13 cellular contexts compared by ENCODE assay signal in the genomic region with DNA sequence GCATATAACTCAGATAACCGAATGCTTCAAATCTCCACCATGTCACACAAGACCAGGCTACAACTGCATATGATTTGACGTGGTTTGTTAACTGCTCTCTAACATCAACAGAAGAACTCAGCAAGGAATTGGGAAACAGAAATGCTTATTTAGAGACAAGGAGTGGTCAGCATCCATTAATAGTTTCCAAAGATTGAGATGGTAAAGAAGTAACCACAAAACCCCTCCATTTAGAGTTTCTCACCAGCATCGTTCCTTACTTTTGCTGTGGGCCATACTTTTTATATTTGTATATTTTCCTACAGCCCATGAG. TPM values are rescaled to one million over a fixed set of nuclear protein-coding genes. Genes with fewer than 3 reads are reported as not detected.
A peak's percentile ranks its signal among the peaks of the same experiment; 100 is the strongest.
DNase-seq lines count a peak whose midpoint lies in the region; ATAC-seq, FAIRE-seq and TF ChIP-seq lines count a peak whose summit lies in the region.
"Had no signal": no experiment of that assay in that cellular context is flagged by ENCODE, and none has a peak within 500 bp of the region (broad histone marks: within the 10 kb centered on the region; RNA-seq: fewer than 3 reads in every experiment).

No MANE protein-coding gene starts in this region.

- WGBS in spleen, 5 donors, result 51 to 70% (median 52%) methylated on average over 3 of the region's 3 CpGs

- H3K27me3 ChIP-seq in astrocyte (ENCODE audit: insufficient read depth, low read length) (no peaks in the 10 kb centered on the region), left lung (no peaks in the 10 kb centered on the region), spleen (replicated peaks in 1 of 7) (no peaks in the 10 kb centered on the region)

- H3K4me3 ChIP-seq in astrocyte (ENCODE audit: insufficient read depth, low read depth, low read length), result no peak overlapping the region
- no peak overlapping the region for H3K4me3 ChIP-seq in left lung
- H3K4me3 ChIP-seq in spleen, result no peak overlapping the region

- TF ChIP-seq POLR2A in spleen (IDR thresholded peaks at IDR 0.05), result no peak

- H2AFZ ChIP-seq in astrocyte (ENCODE audit: low read depth, low read length), result no peak overlapping the region

- TF ChIP-seq CTCF in HFFc6 (IDR thresholded peaks at IDR 0.05), result no peak
- TF ChIP-seq CTCF in astrocyte (IDR thresholded peaks at IDR 0.05; ENCODE audit: insufficient read depth, low read depth, low read length), result no peak
- TF ChIP-seq CTCF in left lung (IDR thresholded peaks at IDR 0.05), result no peak
- no peak for TF ChIP-seq CTCF in spleen (IDR thresholded peaks at IDR 0.05 in 8 of 11, conservative IDR thresholded peaks at IDR 0.05 in 3 of 11)
- no peak for TF ChIP-seq CTCF in glutamatergic neuron (IDR thresholded peaks at IDR 0.05; ENCODE audit: partially characterized antibody, unreplicated experiment)

- peaks cover 54% of the 10 kb centered on the region for H3K4me1 ChIP-seq in astrocyte (ENCODE audit: insufficient read depth, low read length)
- peaks cover 15 to 40% of the 10 kb centered on the region in 2 donors for H3K4me1 ChIP-seq in left lung
- peaks cover 10 to 62% (median 40%) of the 10 kb centered on the region in 6 donors for H3K4me1 ChIP-seq in spleen
- H3K4me1 ChIP-seq: Caco-2 had no signal

- H3K9me3 Mint-ChIP-seq in HFFc6 (no peaks in the 10 kb centered on the region), astrocyte (ENCODE audit: unreplicated experiment) (no peaks in the 10 kb centered on the region), glutamatergic neuron (ENCODE audit: unreplicated experiment) (no peaks in the 10 kb centered on the region)
- H3K9me3 Mint-ChIP-seq: activated T-cell treated with anti-CD3 and anti-CD28 coated beads, Interleukin-2, amount 50 U/mL, for 24 hours had no signal

- H3K4me3 Mint-ChIP-seq in HFFc6 (peak overlapping the region; percentile 83), astrocyte (ENCODE audit: unreplicated experiment) (no peak overlapping the region), glutamatergic neuron (ENCODE audit: unreplicated experiment) (no peak overlapping the region)
- H3K4me3 Mint-ChIP-seq: activated T-cell treated with anti-CD3 and anti-CD28 coated beads, Interleukin-2, amount 50 U/mL, for 24 hours had no signal

- peak overlapping the region; percentile 43 for H3K4me2 ChIP-seq in astrocyte (ENCODE audit: low read length)

- H4K20me1 ChIP-seq in astrocyte (ENCODE audit: insufficient read depth, low read length), result no peaks in the 10 kb centered on the region

- ATAC-seq in left lung (no peak), HG02852 (IDR thresholded peaks at IDR 0.05; ENCODE audit: unreplicated experiment) (no peak)
- ATAC-seq: stimulated activated naive CD8-positive, alpha-beta T cell treated with anti-CD3 and anti-CD28 coated beads, Interleukin-15, Interleukin-2, amounts not matched to agents 100 U/mL and 50 U/mL, for 24 hours had no signal

- peaks cover 9% of the 10 kb centered on the region for H3K36me3 Mint-ChIP-seq in HFFc6 (ENCODE audit: low read depth)
- peaks cover 1% of the 10 kb centered on the region for H3K36me3 Mint-ChIP-seq in astrocyte (ENCODE audit: low read depth, unreplicated experiment)
- H3K36me3 Mint-ChIP-seq in glutamatergic neuron (ENCODE audit: unreplicated experiment), result no peaks in the 10 kb centered on the region

- DNase-seq in HFFc6 (no peak), astrocyte (ENCODE audit: low read depth) (no peak), left lung (no peak), spleen (no peak), glutamatergic neuron (no peak), NCI-H226 (no peak), epidermal melanocyte (ENCODE audit: insufficient read length, low spot score) (no peak)
- DNase-seq: activated T-cell treated with anti-CD3 and anti-CD28 coated beads, Interleukin-2, amount 50 U/mL, for 24 hours; Caco-2; stimulated activated CD4-positive, alpha-beta T cell treated with anti-CD3 and anti-CD28 coated beads, Interleukin-2, amount 100 ng/mL, for 48 hours; stimulated activated naive CD8-positive, alpha-beta T cell treated with anti-CD3 and anti-CD28 coated beads, Interleukin-15, Interleukin-2, amounts not matched to agents 100 U/mL and 50 U/mL, for 24 hours had no signal

- no peaks in the 10 kb centered on the region for H3K9me3 ChIP-seq in astrocyte (ENCODE audit: insufficient read depth, low read depth, low read length)
- H3K9me3 ChIP-seq in left lung, result no peaks in the 10 kb centered on the region
- H3K9me3 ChIP-seq in spleen, result no peaks in the 10 kb centered on the region
- H3K9me3 ChIP-seq: Caco-2, neutrophil had no signal

- H3K36me3 ChIP-seq in astrocyte (ENCODE audit: insufficient read depth, low read length), result no peaks in the 10 kb centered on the region
- no peaks in the 10 kb centered on the region for H3K36me3 ChIP-seq in left lung
- no peaks in the 10 kb centered on the region for H3K36me3 ChIP-seq in spleen
- H3K36me3 ChIP-seq: neutrophil had no signal

- peaks cover 65% of the 10 kb centered on the region for H3K4me1 Mint-ChIP-seq in HFFc6 (ENCODE audit: low read depth)
- H3K4me1 Mint-ChIP-seq in astrocyte (ENCODE audit: low read depth, unreplicated experiment), result peaks cover 40% of the 10 kb centered on the region
- H3K4me1 Mint-ChIP-seq in glutamatergic neuron (ENCODE audit: low read depth, unreplicated experiment), result peaks cover 7% of the 10 kb centered on the region

- H3K27ac ChIP-seq in astrocyte (ENCODE audit: low read depth, low read length) (peak overlapping the region; percentile 96), left lung (peak overlapping the region; percentile 76 to 89), spleen (peak overlapping the region in 7 of 8 donors; percentile 48 to 79 (median 67))
- H3K27ac ChIP-seq: neutrophil had no signal

- no peak for FAIRE-seq in astrocyte (lab: Jason Lieb, UNC)

- H3K27ac Mint-ChIP-seq in HFFc6, result peak overlapping the region; percentile 98
- peak overlapping the region; percentile 88 for H3K27ac Mint-ChIP-seq in astrocyte (ENCODE audit: unreplicated experiment)
- no peak overlapping the region for H3K27ac Mint-ChIP-seq in glutamatergic neuron (ENCODE audit: unreplicated experiment)
- H3K27ac Mint-ChIP-seq: activated T-cell treated with anti-CD3 and anti-CD28 coated beads, Interleukin-2, amount 50 U/mL, for 24 hours had no signal

- H3K9ac ChIP-seq in astrocyte (ENCODE audit: low read length), result peak overlapping the region; percentile 85

- intact Hi-C loops in left lung (cut with DNase I) (no loop called here), spleen (cut with DNase I; ENCODE audit: low total_unique reads) (no loop called here)

- H3K79me2 ChIP-seq in astrocyte (ENCODE audit: insufficient read depth, low read length), result peaks cover 78% of the 10 kb centered on the region

- H3K27me3 Mint-ChIP-seq in HFFc6 (ENCODE audit: insufficient read depth), result no peaks in the 10 kb centered on the region; the same call in 1 of the 2 replicates
- H3K27me3 Mint-ChIP-seq in astrocyte (ENCODE audit: low read depth, unreplicated experiment), result no peaks in the 10 kb centered on the region
- no peaks in the 10 kb centered on the region for H3K27me3 Mint-ChIP-seq in glutamatergic neuron (ENCODE audit: unreplicated experiment)

RNA-seq across cellular contexts. Expression of a gene that starts 25.2 kb away (rescaled TPM):
- 10 to 100 TPM; 41.9 to 57.7 (median 55.3) TPM for total RNA-seq in HFFc6 (2021; fragmentation: NEBNext Ultra II Directional; extraction: Animal tissue kit (Norgen Biotek cat#: 25700))
- 197 and 198 TPM in 2 replicates for total RNA-seq in astrocyte
- total RNA-seq in left lung, result 10 to 100 TPM; 64.3 to 77.5 TPM
- 10 to 100 TPM; 38.4 to 58.2 (median 46.7) TPM for total RNA-seq in spleen
- polyA plus RNA-seq in spleen, result 10 to 100 TPM in 2 of 3 donors, 1 to 10 TPM in 1; 10.0 to 20.5 (median 15.9) TPM
- 571 TPM for total RNA-seq in glutamatergic neuron (ENCODE audit: unreplicated experiment)
